1 cellular context compared by ENCODE assay signal in the genomic region with DNA sequence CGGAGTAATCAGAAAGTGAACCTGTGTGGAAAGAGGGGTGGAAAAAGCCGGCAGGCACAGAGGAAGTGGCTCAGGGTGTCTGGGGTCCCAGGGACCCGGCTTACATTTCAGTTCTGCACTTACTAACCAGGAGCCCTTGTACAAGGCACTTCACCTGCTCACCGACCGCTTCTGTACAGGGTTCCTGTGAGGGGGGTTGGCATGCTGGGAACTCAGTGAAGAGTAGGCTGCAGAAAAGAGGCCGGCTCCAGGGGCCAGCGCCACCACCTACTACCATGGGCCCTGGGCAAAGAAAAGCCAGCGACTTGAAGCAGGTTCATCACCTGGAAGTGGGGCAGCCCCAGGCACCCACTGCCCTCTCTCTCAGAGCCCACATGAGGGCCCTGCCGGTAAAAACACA.
TF ChIP-seq lines count a peak whose summit lies in the region.

No MANE protein-coding gene starts in this region.

TF ChIP-seq in HepG2, 621 proteins besides CTCF, POLR2A, EP300 and RAD21:
- peak; percentile 63 for TF ChIP-seq ZNF687 (CRISPR knock-in tag; IDR thresholded peaks at IDR 0.05)
- no peak for TF ChIP-seq ZNF605 (CRISPR knock-in tag; IDR thresholded peaks at IDR 0.05)
- 0 out of 2 replicates have a peak, but pooled peaks have one; percentile 20 for TF ChIP-seq ZFP36L1 (CRISPR knock-in tag; IDR thresholded peaks at IDR 0.05)
- TF ChIP-seq ATF4 (CRISPR knock-in tag; IDR thresholded peaks at IDR 0.05) = no peak
- TF ChIP-seq, protein P1, sequence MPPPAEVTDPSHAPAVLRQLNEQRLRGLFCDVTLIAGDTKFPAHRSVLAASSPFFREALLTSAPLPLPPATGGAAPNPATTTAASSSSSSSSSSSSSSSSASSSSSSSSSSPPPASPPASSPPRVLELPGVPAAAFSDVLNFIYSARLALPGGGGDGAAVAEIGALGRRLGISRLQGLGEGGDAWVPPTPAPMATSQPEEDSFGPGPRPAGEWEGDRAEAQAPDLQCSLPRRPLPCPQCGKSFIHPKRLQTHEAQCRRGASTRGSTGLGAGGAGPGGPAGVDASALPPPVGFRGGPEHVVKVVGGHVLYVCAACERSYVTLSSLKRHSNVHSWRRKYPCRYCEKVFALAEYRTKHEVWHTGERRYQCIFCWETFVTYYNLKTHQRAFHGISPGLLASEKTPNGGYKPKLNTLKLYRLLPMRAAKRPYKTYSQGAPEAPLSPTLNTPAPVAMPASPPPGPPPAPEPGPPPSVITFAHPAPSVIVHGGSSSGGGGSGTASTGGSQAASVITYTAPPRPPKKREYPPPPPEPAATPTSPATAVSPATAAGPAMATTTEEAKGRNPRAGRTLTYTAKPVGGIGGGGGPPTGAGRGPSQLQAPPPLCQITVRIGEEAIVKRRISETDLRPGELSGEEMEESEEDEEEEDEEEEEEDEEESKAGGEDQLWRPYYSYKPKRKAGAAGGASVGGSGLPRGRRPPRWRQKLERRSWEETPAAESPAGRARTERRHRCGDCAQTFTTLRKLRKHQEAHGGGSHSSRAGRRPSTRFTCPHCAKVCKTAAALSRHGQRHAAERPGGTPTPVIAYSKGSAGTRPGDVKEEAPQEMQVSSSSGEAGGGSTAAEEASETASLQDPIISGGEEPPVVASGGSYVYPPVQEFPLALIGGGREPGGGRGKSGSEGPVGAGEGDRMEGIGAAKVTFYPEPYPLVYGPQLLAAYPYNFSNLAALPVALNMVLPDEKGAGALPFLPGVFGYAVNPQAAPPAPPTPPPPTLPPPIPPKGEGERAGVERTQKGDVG (CRISPR knock-in tag; IDR thresholded peaks at IDR 0.05; ENCODE audit: borderline replicate concordance) = peak; percentile 34; the same call in 1 of the 2 replicates
